In genomic region chr4:121784401-121784800, GRCh38 we compare ENCODE assay signal across 17 cellular contexts. TPM values are rescaled to one million over a fixed set of nuclear protein-coding genes. Genes with fewer than 3 reads are reported as not detected.
"Had no signal": no experiment of that assay in that cellular context is flagged by ENCODE, and none has a peak within 500 bp of the region (broad histone marks: within the 10 kb centered on the region; RNA-seq: fewer than 3 reads in every experiment).

No MANE protein-coding gene starts in this region.

- H3K4me1 ChIP-seq: esophagus muscularis mucosa, suprapubic skin, upper lobe of left lung had no signal

- H3K27ac ChIP-seq: suprapubic skin, upper lobe of left lung had no signal

- ATAC-seq: stimulated activated naive CD8-positive, alpha-beta T cell treated with anti-CD3 and anti-CD28 coated beads, Interleukin-15, Interleukin-2, amounts not matched to agents 100 U/mL and 50 U/mL, for 24 hours; T-helper 17 cell had no signal

- H3K9me3 ChIP-seq: suprapubic skin had no signal

- H3K4me3 ChIP-seq: coronary artery, esophagus muscularis mucosa, suprapubic skin, upper lobe of left lung had no signal

- H3K27ac Mint-ChIP-seq: activated CD4-positive, alpha-beta memory T cell treated with anti-CD3 and anti-CD28 coated beads, Interleukin-2, amount 10 ng/mL, durations not matched to agents 7 days and 5 days; activated naive CD4-positive, alpha-beta T cell treated with anti-CD3 and anti-CD28 coated beads, Interleukin-2, amount 50 U/mL, for 24 hours; activated T-cell treated with anti-CD3 and anti-CD28 coated beads, Interleukin-2, amount 50 U/mL, for 24 hours; nephron progenitor cell; progenitor cell of endocrine pancreas; T-helper 17 cell had no signal

- H3K9me3 Mint-ChIP-seq: activated CD4-positive, alpha-beta memory T cell treated with anti-CD3 and anti-CD28 coated beads, Interleukin-2, amount 10 ng/mL, durations not matched to agents 7 days and 5 days; activated naive CD4-positive, alpha-beta T cell treated with anti-CD3 and anti-CD28 coated beads, Interleukin-2, amount 50 U/mL, for 24 hours; nephron progenitor cell had no signal

- H3K4me3 Mint-ChIP-seq: activated CD4-positive, alpha-beta memory T cell treated with anti-CD3 and anti-CD28 coated beads, Interleukin-2, amount 10 ng/mL, durations not matched to agents 7 days and 5 days; activated naive CD4-positive, alpha-beta T cell treated with anti-CD3 and anti-CD28 coated beads, Interleukin-2, amount 50 U/mL, for 24 hours; activated T-cell treated with anti-CD3 and anti-CD28 coated beads, Interleukin-2, amount 50 U/mL, for 24 hours; nephron progenitor cell; T-helper 17 cell had no signal

- H3K27me3 ChIP-seq: upper lobe of left lung had no signal

- DNase-seq: activated CD4-positive, alpha-beta memory T cell treated with anti-CD3 and anti-CD28 coated beads, Interleukin-2, amount 10 ng/mL, durations not matched to agents 7 days and 5 days; activated CD4-positive, alpha-beta T cell treated with anti-CD3 and anti-CD28 coated beads for 4 hours; activated T-cell treated with anti-CD3 and anti-CD28 coated beads, Interleukin-2, amount 50 U/mL, for 24 hours; central memory CD4-positive, alpha-beta T cell; hypothalamus; nephron progenitor cell; occipital lobe; right cardiac atrium; stimulated activated naive CD8-positive, alpha-beta T cell treated with anti-CD3 and anti-CD28 coated beads, Interleukin-15, Interleukin-2, amounts not matched to agents 100 U/mL and 50 U/mL, for 24 hours; T-helper 17 cell; upper lobe of left lung had no signal

- H3K4me1 Mint-ChIP-seq: activated naive CD4-positive, alpha-beta T cell treated with anti-CD3 and anti-CD28 coated beads, Interleukin-2, amount 50 U/mL, for 24 hours; nephron progenitor cell; T-helper 17 cell had no signal

- H3K36me3 ChIP-seq: esophagus muscularis mucosa, suprapubic skin, upper lobe of left lung had no signal

- H3K36me3 Mint-ChIP-seq: activated naive CD4-positive, alpha-beta T cell treated with anti-CD3 and anti-CD28 coated beads, Interleukin-2, amount 50 U/mL, for 24 hours had no signal

RNA-seq across cellular contexts. Expression of gene SMIM43, which starts 19.4 kb away (rescaled TPM):
- total RNA-seq: activated CD4-positive, alpha-beta memory T cell treated with anti-CD3 and anti-CD28 coated beads, Interleukin-2, amount 10 ng/mL, durations not matched to agents 7 days and 5 days; lower leg skin; progenitor cell of endocrine pancreas; suprapubic skin; T-helper 17 cell; upper lobe of left lung had no signal
